ENCODE assay signal across 1 cellular context in the genomic region with DNA sequence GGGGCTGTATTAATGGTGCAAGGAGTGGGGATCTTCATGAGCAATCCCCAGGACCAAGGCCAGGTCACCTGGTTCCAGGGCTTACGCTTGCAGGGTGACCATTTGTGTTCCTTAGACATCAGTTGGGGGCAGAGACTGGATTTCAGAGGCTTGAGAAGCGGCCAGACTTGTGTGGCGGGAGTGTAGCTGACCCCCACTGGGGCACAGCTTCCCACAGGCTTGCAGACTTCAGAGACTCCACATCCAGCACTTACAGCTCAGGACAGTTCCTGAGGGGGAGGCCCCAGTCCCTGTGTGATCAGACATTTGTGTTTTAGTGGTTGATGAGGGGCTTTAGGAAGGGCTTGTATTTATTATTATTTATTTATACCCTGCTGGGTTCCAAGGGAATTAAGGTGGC.
TF ChIP-seq lines count a peak whose summit lies in the region.

No MANE protein-coding gene starts in this region.

TF ChIP-seq in HEK293, 187 proteins besides CTCF, POLR2A, EP300 and RAD21 (continued from another document):
- TF ChIP-seq, protein P1, sequence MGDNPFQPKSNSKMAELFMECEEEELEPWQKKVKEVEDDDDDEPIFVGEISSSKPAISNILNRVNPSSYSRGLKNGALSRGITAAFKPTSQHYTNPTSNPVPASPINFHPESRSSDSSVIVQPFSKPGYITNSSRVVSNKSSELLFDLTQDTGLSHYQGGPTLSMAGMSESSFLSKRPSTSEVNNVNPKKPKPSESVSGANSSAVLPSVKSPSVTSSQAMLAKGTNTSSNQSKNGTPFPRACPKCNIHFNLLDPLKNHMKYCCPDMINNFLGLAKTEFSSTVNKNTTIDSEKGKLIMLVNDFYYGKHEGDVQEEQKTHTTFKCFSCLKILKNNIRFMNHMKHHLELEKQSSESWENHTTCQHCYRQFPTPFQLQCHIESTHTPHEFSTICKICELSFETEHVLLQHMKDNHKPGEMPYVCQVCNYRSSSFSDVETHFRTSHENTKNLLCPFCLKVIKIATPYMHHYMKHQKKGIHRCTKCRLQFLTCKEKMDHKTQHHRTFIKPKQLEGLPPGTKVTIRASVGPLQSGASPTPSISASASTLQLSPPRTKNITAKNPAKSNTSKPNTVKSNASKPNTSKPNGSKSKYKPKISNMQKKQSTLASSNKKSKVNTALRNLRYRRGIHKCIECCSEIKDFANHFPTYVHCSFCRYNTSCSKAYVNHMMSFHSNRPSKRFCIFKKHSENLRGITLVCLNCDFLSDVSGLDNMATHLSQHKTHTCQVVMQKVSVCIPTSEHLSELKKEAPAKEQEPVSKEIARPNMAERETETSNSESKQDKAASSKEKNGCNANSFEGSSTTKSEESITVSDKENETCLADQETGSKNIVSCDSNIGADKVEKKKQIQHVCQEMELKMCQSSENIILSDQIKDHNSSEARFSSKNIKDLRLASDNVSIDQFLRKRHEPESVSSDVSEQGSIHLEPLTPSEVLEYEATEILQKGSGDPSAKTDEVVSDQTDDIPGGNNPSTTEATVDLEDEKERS (tag by site-specific recombination; IDR thresholded peaks at IDR 0.05) = no peak
- TF ChIP-seq ZNF394 (tag by site-specific recombination; IDR thresholded peaks at IDR 0.05; ENCODE audit: borderline replicate concordance) (no peak), REPIN1 (tag by site-specific recombination; IDR thresholded peaks at IDR 0.05; ENCODE audit: low read depth) (no peak), KLF7 (tag by site-specific recombination; IDR thresholded peaks at IDR 0.05; ENCODE audit: borderline replicate concordance) (no peak), ZNF529 (tag by site-specific recombination; IDR thresholded peaks at IDR 0.05; ENCODE audit: insufficient replicate concordance) (no peak), ZNF341 (tag by site-specific recombination; IDR thresholded peaks at IDR 0.05; ENCODE audit: low read depth) (no peak), SCRT1 (tag by site-specific recombination; IDR thresholded peaks at IDR 0.05; ENCODE audit: borderline replicate concordance) (no peak), ZFHX2 (tag by site-specific recombination; conservative IDR thresholded peaks at IDR 0.05) (0 out of 2 replicates have a peak, but pooled peaks have one; percentile 2), EGR2 (tag by site-specific recombination; IDR thresholded peaks at IDR 0.05; ENCODE audit: low read depth) (no peak), ZNF16 (tag by site-specific recombination; IDR thresholded peaks at IDR 0.05; ENCODE audit: low read depth) (no peak), ZNF404 (tag by site-specific recombination; IDR thresholded peaks at IDR 0.05) (no peak), MZF1 (tag by site-specific recombination; IDR thresholded peaks at IDR 0.05; ENCODE audit: borderline replicate concordance) (no peak), ZIC2 (tag by site-specific recombination; IDR thresholded peaks at IDR 0.05) (peak; percentile 67), ZBTB48 (tag by site-specific recombination; IDR thresholded peaks at IDR 0.05) (no peak), RBAK (tag by site-specific recombination; IDR thresholded peaks at IDR 0.05) (no peak), KLF16 (tag by site-specific recombination; IDR thresholded peaks at IDR 0.05) (no peak), ZNF707 (tag by site-specific recombination; IDR thresholded peaks at IDR 0.05) (0 out of 2 replicates have a peak, but pooled peaks have one; percentile 23), ZNF677 (tag by site-specific recombination; IDR thresholded peaks at IDR 0.05) (no peak), ZNF2 (tag by site-specific recombination; IDR thresholded peaks at IDR 0.05) (no peak), ZSCAN23 (tag by site-specific recombination; IDR thresholded peaks at IDR 0.05) (no peak), ZNF843 (tag by site-specific recombination; IDR thresholded peaks at IDR 0.05) (no peak), IKZF3 (tag by site-specific recombination; IDR thresholded peaks at IDR 0.05) (no peak), ZNF585B (tag by site-specific recombination; IDR thresholded peaks at IDR 0.05) (no peak), HOXD13 (CRISPR knock-in tag; IDR thresholded peaks at IDR 0.05; ENCODE audit: borderline replicate concordance) (no peak), ZNF623 (tag by site-specific recombination; IDR thresholded peaks at IDR 0.05) (no peak), ZNF302 (tag by site-specific recombination; IDR thresholded peaks at IDR 0.05; ENCODE audit: low read depth) (no peak)
- TF ChIP-seq, protein P2, sequence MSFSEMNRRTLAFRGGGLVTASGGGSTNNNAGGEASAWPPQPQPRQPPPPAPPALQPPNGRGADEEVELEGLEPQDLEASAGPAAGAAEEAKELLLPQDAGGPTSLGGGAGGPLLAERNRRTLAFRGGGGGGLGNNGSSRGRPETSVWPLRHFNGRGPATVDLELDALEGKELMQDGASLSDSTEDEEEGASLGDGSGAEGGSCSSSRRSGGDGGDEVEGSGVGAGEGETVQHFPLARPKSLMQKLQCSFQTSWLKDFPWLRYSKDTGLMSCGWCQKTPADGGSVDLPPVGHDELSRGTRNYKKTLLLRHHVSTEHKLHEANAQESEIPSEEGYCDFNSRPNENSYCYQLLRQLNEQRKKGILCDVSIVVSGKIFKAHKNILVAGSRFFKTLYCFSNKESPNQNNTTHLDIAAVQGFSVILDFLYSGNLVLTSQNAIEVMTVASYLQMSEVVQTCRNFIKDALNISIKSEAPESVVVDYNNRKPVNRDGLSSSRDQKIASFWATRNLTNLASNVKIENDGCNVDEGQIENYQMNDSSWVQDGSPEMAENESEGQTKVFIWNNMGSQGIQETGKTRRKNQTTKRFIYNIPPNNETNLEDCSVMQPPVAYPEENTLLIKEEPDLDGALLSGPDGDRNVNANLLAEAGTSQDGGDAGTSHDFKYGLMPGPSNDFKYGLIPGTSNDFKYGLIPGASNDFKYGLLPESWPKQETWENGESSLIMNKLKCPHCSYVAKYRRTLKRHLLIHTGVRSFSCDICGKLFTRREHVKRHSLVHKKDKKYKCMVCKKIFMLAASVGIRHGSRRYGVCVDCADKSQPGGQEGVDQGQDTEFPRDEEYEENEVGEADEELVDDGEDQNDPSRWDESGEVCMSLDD (tag by site-specific recombination; IDR thresholded peaks at IDR 0.05) = no peak
- TF ChIP-seq, protein P3, sequence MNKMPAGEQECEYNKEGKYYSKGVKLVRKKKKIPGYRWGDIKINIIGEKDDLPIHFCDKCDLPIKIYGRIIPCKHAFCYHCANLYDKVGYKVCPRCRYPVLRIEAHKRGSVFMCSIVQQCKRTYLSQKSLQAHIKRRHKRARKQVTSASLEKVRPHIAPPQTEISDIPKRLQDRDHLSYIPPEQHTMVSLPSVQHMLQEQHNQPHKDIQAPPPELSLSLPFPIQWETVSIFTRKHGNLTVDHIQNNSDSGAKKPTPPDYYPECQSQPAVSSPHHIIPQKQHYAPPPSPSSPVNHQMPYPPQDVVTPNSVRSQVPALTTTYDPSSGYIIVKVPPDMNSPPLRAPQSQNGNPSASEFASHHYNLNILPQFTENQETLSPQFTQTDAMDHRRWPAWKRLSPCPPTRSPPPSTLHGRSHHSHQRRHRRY (tag by site-specific recombination; IDR thresholded peaks at IDR 0.05) = no peak
- TF ChIP-seq, protein P4, sequence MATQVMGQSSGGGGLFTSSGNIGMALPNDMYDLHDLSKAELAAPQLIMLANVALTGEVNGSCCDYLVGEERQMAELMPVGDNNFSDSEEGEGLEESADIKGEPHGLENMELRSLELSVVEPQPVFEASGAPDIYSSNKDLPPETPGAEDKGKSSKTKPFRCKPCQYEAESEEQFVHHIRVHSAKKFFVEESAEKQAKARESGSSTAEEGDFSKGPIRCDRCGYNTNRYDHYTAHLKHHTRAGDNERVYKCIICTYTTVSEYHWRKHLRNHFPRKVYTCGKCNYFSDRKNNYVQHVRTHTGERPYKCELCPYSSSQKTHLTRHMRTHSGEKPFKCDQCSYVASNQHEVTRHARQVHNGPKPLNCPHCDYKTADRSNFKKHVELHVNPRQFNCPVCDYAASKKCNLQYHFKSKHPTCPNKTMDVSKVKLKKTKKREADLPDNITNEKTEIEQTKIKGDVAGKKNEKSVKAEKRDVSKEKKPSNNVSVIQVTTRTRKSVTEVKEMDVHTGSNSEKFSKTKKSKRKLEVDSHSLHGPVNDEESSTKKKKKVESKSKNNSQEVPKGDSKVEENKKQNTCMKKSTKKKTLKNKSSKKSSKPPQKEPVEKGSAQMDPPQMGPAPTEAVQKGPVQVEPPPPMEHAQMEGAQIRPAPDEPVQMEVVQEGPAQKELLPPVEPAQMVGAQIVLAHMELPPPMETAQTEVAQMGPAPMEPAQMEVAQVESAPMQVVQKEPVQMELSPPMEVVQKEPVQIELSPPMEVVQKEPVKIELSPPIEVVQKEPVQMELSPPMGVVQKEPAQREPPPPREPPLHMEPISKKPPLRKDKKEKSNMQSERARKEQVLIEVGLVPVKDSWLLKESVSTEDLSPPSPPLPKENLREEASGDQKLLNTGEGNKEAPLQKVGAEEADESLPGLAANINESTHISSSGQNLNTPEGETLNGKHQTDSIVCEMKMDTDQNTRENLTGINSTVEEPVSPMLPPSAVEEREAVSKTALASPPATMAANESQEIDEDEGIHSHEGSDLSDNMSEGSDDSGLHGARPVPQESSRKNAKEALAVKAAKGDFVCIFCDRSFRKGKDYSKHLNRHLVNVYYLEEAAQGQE (tag by site-specific recombination; IDR thresholded peaks at IDR 0.05) = peak; percentile 67
